ENCODE assay signal across 17 cellular contexts in genomic region chr7:121410829-121411596, GRCh38. TPM values are rescaled to one million over a fixed set of nuclear protein-coding genes. Genes with fewer than 3 reads are reported as not detected.
DNase-seq lines count a peak whose midpoint lies in the region; ATAC-seq lines count a peak whose summit lies in the region.
"Had no signal": no experiment of that assay in that cellular context is flagged by ENCODE, and none has a peak within 500 bp of the region (broad histone marks: within the 10 kb centered on the region; RNA-seq: fewer than 3 reads in every experiment).

No MANE protein-coding gene starts in this region.

- no peak for DNase-seq in activated CD8-positive, alpha-beta memory T cell treated with anti-CD3 and anti-CD28 coated beads, Interleukin-2, amount 10 ng/mL, durations not matched to agents 7 days and 5 days
- DNase-seq in activated CD8-positive, alpha-beta memory T cell treated with anti-CD3 and anti-CD28 coated beads, Interleukin-2, amount 50 U/mL, for 4 hours: no peak
- no peak for DNase-seq in stimulated activated effector memory CD8-positive, alpha-beta T cell treated with anti-CD3 and anti-CD28 coated beads, Interleukin-12 subunit alpha, Interleukin-12 subunit beta, amount 100 ng/mL, for 72 hours (ENCODE audit: low spot score in 2 of 2)
- DNase-seq in C1 segment of cervical spinal cord (lab: John Stamatoyannopoulos, UW): no peak
- DNase-seq in HPDE6-E6E7 (ENCODE audit: extremely low spot score): no peak
- no peak for DNase-seq in activated naive CD4-positive, alpha-beta T cell treated with anti-CD3 and anti-CD28 coated beads, Interleukin-2, amount 50 U/mL, for 72 hours (ENCODE audit: low spot score in 2 of 2)
- DNase-seq: activated CD4-positive, alpha-beta T cell treated with anti-CD3 and anti-CD28 coated beads, Interleukin-2, amount 50 U/mL, for 1 hour; DMS53; NCI-H1694; NCI-H510A; posterior cingulate gyrus; small intestine; T1000; upper lobe of right lung had no signal

- H3K9me3 Mint-ChIP-seq in activated CD8-positive, alpha-beta memory T cell treated with anti-CD3 and anti-CD28 coated beads, Interleukin-2, amount 10 ng/mL, durations not matched to agents 7 days and 5 days (ENCODE audit: low read depth): no peaks in the 10 kb centered on the region
- H3K9me3 Mint-ChIP-seq in stimulated activated effector memory CD8-positive, alpha-beta T cell treated with anti-CD3 and anti-CD28 coated beads, Interleukin-12 subunit alpha, Interleukin-12 subunit beta, amount 100 ng/mL, for 72 hours: no peaks in the 10 kb centered on the region
- H3K9me3 Mint-ChIP-seq in activated naive CD4-positive, alpha-beta T cell treated with anti-CD3 and anti-CD28 coated beads, Interleukin-2, amount 50 U/mL, for 72 hours: no peaks in the 10 kb centered on the region
- H3K9me3 Mint-ChIP-seq: activated T-helper 2 cell treated with anti-CD3 and anti-CD28 coated beads, Interferon-gamma antibody, Interleukin-2, Interleukin-4, amounts not matched to agents 10 μg/mL and 5 μg/mL and 100 μg/mL, durations not matched to agents 14 hours and 24 hours and 36 hours had no signal

- ATAC-seq in activated CD8-positive, alpha-beta memory T cell treated with anti-CD3 and anti-CD28 coated beads, Interleukin-2, amount 10 ng/mL, durations not matched to agents 7 days and 5 days: peak; percentile 23
- ATAC-seq in GM21786 (IDR thresholded peaks at IDR 0.05; ENCODE audit: unreplicated experiment): peak; percentile 66
- peak; percentile 68 for ATAC-seq in HG03108 (IDR thresholded peaks at IDR 0.05; ENCODE audit: unreplicated experiment)
- ATAC-seq in stimulated activated effector memory CD8-positive, alpha-beta T cell treated with anti-CD3 and anti-CD28 coated beads, Interleukin-12 subunit alpha, Interleukin-12 subunit beta, amount 100 ng/mL, for 72 hours: peak; percentile 50
- ATAC-seq in activated naive CD4-positive, alpha-beta T cell treated with anti-CD3 and anti-CD28 coated beads, Interleukin-2, amount 50 U/mL, for 72 hours: no peak
- ATAC-seq: upper lobe of right lung had no signal

- H3K4me1 Mint-ChIP-seq in activated CD8-positive, alpha-beta memory T cell treated with anti-CD3 and anti-CD28 coated beads, Interleukin-2, amount 10 ng/mL, durations not matched to agents 7 days and 5 days: peaks cover 21% of the 10 kb centered on the region
- peaks cover 11% of the 10 kb centered on the region for H3K4me1 Mint-ChIP-seq in stimulated activated effector memory CD8-positive, alpha-beta T cell treated with anti-CD3 and anti-CD28 coated beads, Interleukin-12 subunit alpha, Interleukin-12 subunit beta, amount 100 ng/mL, for 72 hours

- H3K27me3 Mint-ChIP-seq in activated CD8-positive, alpha-beta memory T cell treated with anti-CD3 and anti-CD28 coated beads, Interleukin-2, amount 10 ng/mL, durations not matched to agents 7 days and 5 days: peaks cover 2% of the 10 kb centered on the region

- H3K4me3 Mint-ChIP-seq in activated CD8-positive, alpha-beta memory T cell treated with anti-CD3 and anti-CD28 coated beads, Interleukin-2, amount 10 ng/mL, durations not matched to agents 7 days and 5 days: no peak overlapping the region
- no peak overlapping the region for H3K4me3 Mint-ChIP-seq in stimulated activated effector memory CD8-positive, alpha-beta T cell treated with anti-CD3 and anti-CD28 coated beads, Interleukin-12 subunit alpha, Interleukin-12 subunit beta, amount 100 ng/mL, for 72 hours

- H3K27ac Mint-ChIP-seq in activated CD8-positive, alpha-beta memory T cell treated with anti-CD3 and anti-CD28 coated beads, Interleukin-2, amount 10 ng/mL, durations not matched to agents 7 days and 5 days: no peak overlapping the region
- H3K27ac Mint-ChIP-seq in stimulated activated effector memory CD8-positive, alpha-beta T cell treated with anti-CD3 and anti-CD28 coated beads, Interleukin-12 subunit alpha, Interleukin-12 subunit beta, amount 100 ng/mL, for 72 hours: no peak overlapping the region
- no peak overlapping the region for H3K27ac Mint-ChIP-seq in activated naive CD4-positive, alpha-beta T cell treated with anti-CD3 and anti-CD28 coated beads, Interleukin-2, amount 50 U/mL, for 72 hours
- H3K27ac Mint-ChIP-seq: activated T-helper 2 cell treated with anti-CD3 and anti-CD28 coated beads, Interferon-gamma antibody, Interleukin-2, Interleukin-4, amounts not matched to agents 10 μg/mL and 5 μg/mL and 100 μg/mL, durations not matched to agents 14 hours and 24 hours and 36 hours had no signal

- H3K36me3 Mint-ChIP-seq in activated CD8-positive, alpha-beta memory T cell treated with anti-CD3 and anti-CD28 coated beads, Interleukin-2, amount 10 ng/mL, durations not matched to agents 7 days and 5 days: peaks cover 7% of the 10 kb centered on the region
- H3K36me3 Mint-ChIP-seq in stimulated activated effector memory CD8-positive, alpha-beta T cell treated with anti-CD3 and anti-CD28 coated beads, Interleukin-12 subunit alpha, Interleukin-12 subunit beta, amount 100 ng/mL, for 72 hours: no peaks in the 10 kb centered on the region
- no peaks in the 10 kb centered on the region for H3K36me3 Mint-ChIP-seq in activated naive CD4-positive, alpha-beta T cell treated with anti-CD3 and anti-CD28 coated beads, Interleukin-2, amount 50 U/mL, for 72 hours

- CTCF ChIA-PET in activated CD8-positive, alpha-beta memory T cell treated with anti-CD3 and anti-CD28 coated beads, Interleukin-2, amount 10 ng/mL, durations not matched to agents 7 days and 5 days (lab: Charles Lee): interaction anchor here (1.2 to 7.2 kb wide), 3 partner anchors 15 to 27 kb away, joined by 3 to 29 read pairs (median 4); partner anchors contain the start of gene FAM3C

RNA-seq across cellular contexts. Expression of gene FAM3C, which starts 14.9 kb away (rescaled TPM):
- 10 to 100 TPM; 50.3 to 96.0 TPM for total RNA-seq in activated CD8-positive, alpha-beta memory T cell treated with anti-CD3 and anti-CD28 coated beads, Interleukin-2, amount 10 ng/mL, durations not matched to agents 7 days and 5 days
- 10 to 100 TPM; 13.0 to 14.9 TPM for total RNA-seq in activated naive CD4-positive, alpha-beta T cell treated with anti-CD3 and anti-CD28 coated beads, Interleukin-2, amount 50 U/mL, for 72 hours

Comparison
In these comparisons a context has a peak if more than half of its experiments do, and no peak if none do; other contexts are left out.
1. ATAC-seq: peak in activated CD8-positive, alpha-beta memory T cell treated with anti-CD3 and anti-CD28 coated beads, Interleukin-2, amount 10 ng/mL, durations not matched to agents 7 days and 5 days (single experiment), GM21786 (single experiment), HG03108 (single experiment) and stimulated activated effector memory CD8-positive, alpha-beta T cell treated with anti-CD3 and anti-CD28 coated beads, Interleukin-12 subunit alpha, Interleukin-12 subunit beta, amount 100 ng/mL, for 72 hours (single experiment); none in activated naive CD4-positive, alpha-beta T cell treated with anti-CD3 and anti-CD28 coated beads, Interleukin-2, amount 50 U/mL, for 72 hours (0 of 2).